In genomic region chr2:156890498-156891148, GRCh38 we compare ENCODE assay signal across 25 cellular contexts.
DNase-seq lines count a peak whose midpoint lies in the region.
"Had no signal": no experiment of that assay in that cellular context is flagged by ENCODE, and none has a peak within 500 bp of the region (broad histone marks: within the 10 kb centered on the region; RNA-seq: fewer than 3 reads in every experiment).

No MANE protein-coding gene starts in this region.

- peak; percentile 25 for DNase-seq in NCI-H2107 treated with DMSO at 0.1 percent for 48 hours (lab: John Stamatoyannopoulos, UW; ENCODE audit: unreplicated experiment)
- no peak for DNase-seq in NCI-H2107 (lab: John Stamatoyannopoulos, UW)
- peak; percentile 91 for DNase-seq in NCI-H2227 treated with DMSO at 0.1 percent for 48 hours (lab: John Stamatoyannopoulos, UW)
- DNase-seq in fibroblast of peridontal ligament (ENCODE audit: extremely low read depth), result peak; percentile 46
- no peak for DNase-seq in GOT3 (lab: John Stamatoyannopoulos, UW)
- DNase-seq in NCI-H2029 (lab: John Stamatoyannopoulos, UW), result no peak
- DNase-seq in NCI-H226, result no peak
- DNase-seq in CD4-positive, alpha-beta memory T cell, result no peak
- DNase-seq: activated CD4-positive, alpha-beta T cell treated with anti-CD3 and anti-CD28 coated beads, Interleukin-2, amount 10 ng/mL, durations not matched to agents 7 days and 5 days; activated naive CD4-positive, alpha-beta T cell treated with anti-CD3 and anti-CD28 coated beads for 36 hours; activated T-cell treated with anti-CD3 and anti-CD28 coated beads, Interleukin-2, amount 50 U/mL, for 72 hours; AML-193; DND-41; endodermal cell; gastrocnemius medialis; NCI-H2029 treated with DMSO at 0.1 percent for 48 hours; NCI-H774; nephron progenitor cell; right lobe of liver; stimulated activated CD8-positive, alpha-beta memory T cell treated with anti-CD3 and anti-CD28 coated beads, Interleukin-4, amount 100 ng/mL, for 48 hours; stomach had no signal

- no peaks in the 10 kb centered on the region for H3K9me3 Mint-ChIP-seq in CD4-positive, alpha-beta memory T cell
- H3K9me3 Mint-ChIP-seq: activated CD4-positive, alpha-beta T cell treated with anti-CD3 and anti-CD28 coated beads, Interleukin-2, amount 10 ng/mL, durations not matched to agents 7 days and 5 days; activated naive CD4-positive, alpha-beta T cell treated with anti-CD3 and anti-CD28 coated beads for 36 hours; activated T-cell treated with anti-CD3 and anti-CD28 coated beads, Interleukin-2, amount 50 U/mL, for 72 hours; endodermal cell; nephron progenitor cell had no signal

- peak overlapping the region in 1 of 7 donors; percentile 43 for H3K27ac Mint-ChIP-seq in CD4-positive, alpha-beta memory T cell
- H3K27ac Mint-ChIP-seq: activated CD4-positive, alpha-beta T cell treated with anti-CD3 and anti-CD28 coated beads, Interleukin-2, amount 10 ng/mL, durations not matched to agents 7 days and 5 days; activated naive CD4-positive, alpha-beta T cell treated with anti-CD3 and anti-CD28 coated beads for 36 hours; activated T-cell treated with anti-CD3 and anti-CD28 coated beads, Interleukin-2, amount 50 U/mL, for 72 hours; endodermal cell; nephron progenitor cell had no signal

- H3K4me1 ChIP-seq in CD4-positive, alpha-beta memory T cell (ENCODE audit: insufficient read depth, low read length), result peaks cover 5% of the 10 kb centered on the region

- intact Hi-C loops in CD4-positive, alpha-beta memory T cell (cut with micrococcal nuclease), result no loop called here

- no peak overlapping the region for H3K4me3 Mint-ChIP-seq in CD4-positive, alpha-beta memory T cell
- H3K4me3 Mint-ChIP-seq: activated CD4-positive, alpha-beta T cell treated with anti-CD3 and anti-CD28 coated beads, Interleukin-2, amount 10 ng/mL, durations not matched to agents 7 days and 5 days; activated naive CD4-positive, alpha-beta T cell treated with anti-CD3 and anti-CD28 coated beads for 36 hours; activated T-cell treated with anti-CD3 and anti-CD28 coated beads, Interleukin-2, amount 50 U/mL, for 72 hours; endodermal cell; nephron progenitor cell had no signal

- H3K9me3 ChIP-seq in CD4-positive, alpha-beta memory T cell (ENCODE audit: control insufficient read depth in 1 of 2, low read length in 2 of 2), result no peaks in the 10 kb centered on the region
- H3K9me3 ChIP-seq: esophagus muscularis mucosa, gastrocnemius medialis, HAP-1, right lobe of liver, stomach, tibial nerve had no signal

- peaks cover 0 to 9% (median 7%) of the 10 kb centered on the region in 4 donors for H3K4me1 Mint-ChIP-seq in CD4-positive, alpha-beta memory T cell

- H3K4me3 ChIP-seq in CD4-positive, alpha-beta memory T cell (ENCODE audit: low read length in 2 of 2), result no peak overlapping the region
- H3K4me3 ChIP-seq: esophagus muscularis mucosa, gastrocnemius medialis, HAP-1, right lobe of liver, stomach, tibial nerve had no signal

- CTCF ChIA-PET in CD4-positive, alpha-beta memory T cell (lab: Charles Lee; ENCODE audit: partially characterized antibody), result no interaction called here

- H3K27me3 ChIP-seq in CD4-positive, alpha-beta memory T cell (ENCODE audit: insufficient read depth, low read length), result no peaks in the 10 kb centered on the region
- H3K27me3 ChIP-seq: gastrocnemius medialis, right lobe of liver, stomach, tibial nerve had no signal

- H3K27ac ChIP-seq in CD4-positive, alpha-beta memory T cell (ENCODE audit: low read depth, low read length), result no peak overlapping the region
- H3K27ac ChIP-seq: esophagus muscularis mucosa, gastrocnemius medialis, parathyroid adenoma, right lobe of liver, stomach had no signal

- POLR2A ChIA-PET in CD4-positive, alpha-beta memory T cell (lab: Charles Lee; ENCODE audit: partially characterized antibody), result no interaction called here

- no peaks in the 10 kb centered on the region for H3K36me3 Mint-ChIP-seq in CD4-positive, alpha-beta memory T cell

- H3K36me3 ChIP-seq in CD4-positive, alpha-beta memory T cell (ENCODE audit: insufficient read depth, low read length), result no peaks in the 10 kb centered on the region
- H3K36me3 ChIP-seq: esophagus muscularis mucosa, gastrocnemius medialis, HAP-1, right lobe of liver, stomach, tibial nerve had no signal

- H3K27me3 Mint-ChIP-seq in CD4-positive, alpha-beta memory T cell, result peaks cover 6 to 8% of the 10 kb centered on the region in 2 donors

Comparison
In these comparisons a context has a peak if more than half of its experiments do, and no peak if none do; other contexts are left out.
1. DNase-seq: peak in NCI-H2107 treated with DMSO at 0.1 percent for 48 hours (single experiment), NCI-H2227 treated with DMSO at 0.1 percent for 48 hours (single experiment) and fibroblast of peridontal ligament (single experiment); none in NCI-H2107 (single experiment), GOT3 (single experiment), NCI-H2029 (single experiment), NCI-H226 (single experiment) and CD4-positive, alpha-beta memory T cell (0 of 5).